In the genomic region with DNA sequence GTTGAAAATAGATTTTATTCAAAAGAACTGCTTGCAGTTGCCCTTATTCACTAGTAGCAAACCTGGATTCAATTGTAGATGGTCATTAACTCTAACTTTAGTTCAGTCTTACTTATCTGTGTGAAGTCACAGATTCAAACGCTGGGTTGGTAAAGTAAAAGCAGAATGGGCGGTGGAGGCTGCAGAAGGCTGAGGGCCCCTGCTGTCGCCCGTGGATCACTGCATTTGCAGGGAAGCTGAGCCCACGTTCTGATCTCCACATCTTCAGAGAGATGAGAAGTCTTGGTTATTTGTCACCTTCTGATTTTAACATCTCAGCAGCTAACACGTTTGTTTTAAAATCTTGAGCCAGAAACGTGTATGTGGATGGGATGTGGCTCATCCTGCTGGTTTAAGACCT, we compare ENCODE assay signal across 1 cellular context.
TF ChIP-seq lines count a peak whose summit lies in the region.

No MANE protein-coding gene starts in this region.

TF ChIP-seq in SK-N-SH treated with all-trans-retinoic acid at 6 μM for 48 hours, 23 proteins besides CTCF, POLR2A, EP300 and RAD21 (continued from another document):
- TF ChIP-seq, protein P1, sequence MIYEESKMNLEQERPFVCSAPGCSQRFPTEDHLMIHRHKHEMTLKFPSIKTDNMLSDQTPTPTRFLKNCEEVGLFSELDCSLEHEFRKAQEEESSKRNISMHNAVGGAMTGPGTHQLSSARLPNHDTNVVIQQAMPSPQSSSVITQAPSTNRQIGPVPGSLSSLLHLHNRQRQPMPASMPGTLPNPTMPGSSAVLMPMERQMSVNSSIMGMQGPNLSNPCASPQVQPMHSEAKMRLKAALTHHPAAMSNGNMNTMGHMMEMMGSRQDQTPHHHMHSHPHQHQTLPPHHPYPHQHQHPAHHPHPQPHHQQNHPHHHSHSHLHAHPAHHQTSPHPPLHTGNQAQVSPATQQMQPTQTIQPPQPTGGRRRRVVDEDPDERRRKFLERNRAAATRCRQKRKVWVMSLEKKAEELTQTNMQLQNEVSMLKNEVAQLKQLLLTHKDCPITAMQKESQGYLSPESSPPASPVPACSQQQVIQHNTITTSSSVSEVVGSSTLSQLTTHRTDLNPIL (CRISPR knock-in tag; IDR thresholded peaks at IDR 0.05; ENCODE audit: low read depth) = no peak
- TF ChIP-seq ESRRG (CRISPR knock-in tag; IDR thresholded peaks at IDR 0.05) = no peak
- no peak for TF ChIP-seq ARNTL (CRISPR knock-in tag; IDR thresholded peaks at IDR 0.05; ENCODE audit: borderline replicate concordance, low read depth)
- no peak for TF ChIP-seq ZFP3 (CRISPR knock-in tag; IDR thresholded peaks at IDR 0.05)
- TF ChIP-seq TCF4 (CRISPR knock-in tag; IDR thresholded peaks at IDR 0.05; ENCODE audit: borderline replicate concordance) = no peak
- no peak for TF ChIP-seq TOX (CRISPR knock-in tag; IDR thresholded peaks at IDR 0.05; ENCODE audit: borderline replicate concordance)
- no peak for TF ChIP-seq CSDC2 (CRISPR knock-in tag; IDR thresholded peaks at IDR 0.05)
- no peak for TF ChIP-seq ISL1 (CRISPR knock-in tag; IDR thresholded peaks at IDR 0.05)
TF ChIP-seq in SK-N-SH treated with all-trans-retinoic acid at 6 μM for 48 hours: peak in this region for 0.
